In the genomic region with DNA sequence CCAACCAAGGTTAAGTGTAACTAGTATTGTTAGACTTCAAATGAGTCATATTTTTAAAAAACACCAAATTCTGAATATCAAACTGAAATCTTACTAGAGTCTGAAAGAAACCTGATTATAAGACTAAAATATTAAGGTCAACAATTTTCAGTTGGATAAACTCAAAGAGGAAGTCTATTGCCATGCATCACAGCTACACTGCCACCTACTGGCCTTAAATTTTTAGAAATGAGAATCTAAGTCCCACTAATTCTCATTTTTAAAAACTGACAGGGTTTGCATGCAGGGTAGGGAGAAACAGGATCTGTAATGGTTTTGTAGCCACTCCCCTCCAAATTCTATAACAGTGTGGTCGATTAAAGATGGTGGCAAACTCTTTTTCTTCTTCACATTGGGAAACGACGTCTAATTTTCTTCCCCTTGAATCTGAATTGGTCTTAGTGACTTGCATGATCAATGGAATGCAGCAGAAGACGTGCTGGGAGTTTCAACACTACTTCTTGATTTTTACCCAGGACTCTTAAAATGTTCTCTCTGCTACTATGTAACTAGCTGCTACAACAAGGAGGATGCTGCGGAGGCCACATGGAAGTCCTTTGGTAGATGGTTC, we compare ENCODE assay signal across 9 cellular contexts.
DNase-seq lines count a peak whose midpoint lies in the region; ATAC-seq, FAIRE-seq and TF ChIP-seq lines count a peak whose summit lies in the region.
"Had no signal": no experiment of that assay in that cellular context is flagged by ENCODE, and none has a peak within 500 bp of the region (broad histone marks: within the 10 kb centered on the region; RNA-seq: fewer than 3 reads in every experiment).

No MANE protein-coding gene starts in this region.

- no peaks in the 10 kb centered on the region for H3K27me3 Mint-ChIP-seq in type B pancreatic cell

- H3K4me1 ChIP-seq in RWPE2 (ENCODE audit: insufficient read depth, poor library complexity, severe bottlenecking) (no peaks in the 10 kb centered on the region), gastroesophageal sphincter (peaks cover 0 to 13% (median 0%) of the 10 kb centered on the region in 3 donors)

- peak; percentile 79 for TF ChIP-seq CTCF in 22Rv1 (IDR thresholded peaks at IDR 0.05)
- TF ChIP-seq CTCF in RWPE2 (IDR thresholded peaks at IDR 0.05; ENCODE audit: poor library complexity, severe bottlenecking): peak; percentile 55
- TF ChIP-seq CTCF in gastroesophageal sphincter (IDR thresholded peaks at IDR 0.05): peak; percentile 38 to 60 (median 48)
- TF ChIP-seq CTCF in type B pancreatic cell (conservative IDR thresholded peaks at IDR 0.05): peak; percentile 77

- ATAC-seq in HG03457 (IDR thresholded peaks at IDR 0.05; ENCODE audit: unreplicated experiment) (peak; percentile 72), RWPE2 (ENCODE audit: low read depth) (no peak), gastroesophageal sphincter (no peak)

- H3K9me3 ChIP-seq in RWPE2 (ENCODE audit: severe bottlenecking) (no peaks in the 10 kb centered on the region), gastroesophageal sphincter (no peaks in the 10 kb centered on the region)

- DNase-seq in RWPE2 (ENCODE audit: low spot score): no peak
- no peak for DNase-seq in type B pancreatic cell (ENCODE audit: extremely low spot score, unreplicated experiment)
- DNase-seq in iPS-NIHi11 (ENCODE audit: low spot score): no peak
- DNase-seq in NCI-H446 treated with DMSO at 0.1 percent for 48 hours (lab: John Stamatoyannopoulos, UW): no peak

- TF ChIP-seq EP300 in gastroesophageal sphincter (IDR thresholded peaks at IDR 0.05): no peak

- no peaks in the 10 kb centered on the region for H3K36me3 ChIP-seq in RWPE2 (ENCODE audit: low read depth)
- H3K36me3 ChIP-seq in gastroesophageal sphincter: no peaks in the 10 kb centered on the region

- no peaks in the 10 kb centered on the region for H3K9me3 Mint-ChIP-seq in type B pancreatic cell

- TF ChIP-seq POLR2A in gastroesophageal sphincter (IDR thresholded peaks at IDR 0.05): no peak

- no peak overlapping the region for H3K27ac Mint-ChIP-seq in type B pancreatic cell

- H3K27ac ChIP-seq in 22Rv1 (peak overlapping the region; percentile 79), RWPE2 (ENCODE audit: poor library complexity, severe bottlenecking) (no peak overlapping the region), gastroesophageal sphincter (no peak overlapping the region)
- H3K27ac ChIP-seq: epithelial cell of prostate had no signal

- no peak overlapping the region for H3K4me3 Mint-ChIP-seq in type B pancreatic cell

- peaks cover 13% of the 10 kb centered on the region for H3K4me1 Mint-ChIP-seq in type B pancreatic cell (ENCODE audit: unreplicated experiment)

- FAIRE-seq in G401.6 (lab: Jason Lieb, UNC): peak; percentile 80

- 90% methylated on average over 5 of the region's 5 CpGs for WGBS in gastroesophageal sphincter (ENCODE audit: low coverage in 1 of 2), 2 donors

- H3K36me3 Mint-ChIP-seq in type B pancreatic cell: no peaks in the 10 kb centered on the region

- H3K27me3 ChIP-seq in RWPE2 (ENCODE audit: insufficient read depth, poor library complexity, severe bottlenecking): no peaks in the 10 kb centered on the region
- H3K27me3 ChIP-seq in gastroesophageal sphincter: no peaks in the 10 kb centered on the region

- H3K4me3 ChIP-seq in RWPE2 (ENCODE audit: severe bottlenecking) (no peak overlapping the region), gastroesophageal sphincter (no peak overlapping the region)
